In the genomic region with DNA sequence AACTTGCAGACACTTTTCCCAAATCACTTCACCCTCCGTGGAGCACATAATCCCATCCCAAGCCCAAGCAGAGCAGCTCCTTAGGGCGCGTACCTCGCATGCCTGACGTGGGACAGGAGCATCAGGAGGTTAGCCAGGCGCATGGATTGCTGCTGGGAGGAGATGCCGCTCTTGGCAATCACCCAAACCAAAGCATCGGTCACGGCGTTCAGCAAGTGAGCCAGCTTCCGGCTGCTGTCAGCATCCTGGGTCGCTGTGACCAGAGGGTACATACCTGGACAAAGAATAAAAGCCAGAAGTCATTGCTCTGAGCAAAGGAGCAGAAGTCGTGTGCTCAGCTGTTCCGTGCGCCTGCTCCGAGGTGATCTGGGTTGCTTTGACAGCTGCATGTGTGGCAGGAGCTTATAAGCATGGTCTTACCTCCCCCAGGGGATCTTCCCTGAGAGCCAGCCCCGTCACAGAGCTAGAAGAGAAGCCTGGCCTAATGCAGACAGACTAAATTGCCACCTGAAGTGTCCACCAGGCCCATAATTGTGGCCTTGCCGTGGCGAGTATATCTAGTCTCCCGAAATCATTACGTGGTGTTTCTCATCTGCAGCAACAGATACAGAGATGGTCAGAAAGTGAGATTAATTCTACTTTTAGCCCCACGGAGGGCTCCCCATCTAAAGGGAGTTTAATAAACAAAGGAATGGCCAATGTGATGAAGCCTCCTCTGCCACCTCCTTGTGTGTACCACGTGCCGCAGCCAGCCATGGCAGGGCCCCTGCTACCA, we compare ENCODE assay signal across 1 cellular context.
TF ChIP-seq lines count a peak whose summit lies in the region.

No MANE protein-coding gene starts in this region.

TF ChIP-seq in WTC11, 78 proteins besides CTCF, POLR2A, EP300 and RAD21 (continued from another document):
- TF ChIP-seq, protein P1, sequence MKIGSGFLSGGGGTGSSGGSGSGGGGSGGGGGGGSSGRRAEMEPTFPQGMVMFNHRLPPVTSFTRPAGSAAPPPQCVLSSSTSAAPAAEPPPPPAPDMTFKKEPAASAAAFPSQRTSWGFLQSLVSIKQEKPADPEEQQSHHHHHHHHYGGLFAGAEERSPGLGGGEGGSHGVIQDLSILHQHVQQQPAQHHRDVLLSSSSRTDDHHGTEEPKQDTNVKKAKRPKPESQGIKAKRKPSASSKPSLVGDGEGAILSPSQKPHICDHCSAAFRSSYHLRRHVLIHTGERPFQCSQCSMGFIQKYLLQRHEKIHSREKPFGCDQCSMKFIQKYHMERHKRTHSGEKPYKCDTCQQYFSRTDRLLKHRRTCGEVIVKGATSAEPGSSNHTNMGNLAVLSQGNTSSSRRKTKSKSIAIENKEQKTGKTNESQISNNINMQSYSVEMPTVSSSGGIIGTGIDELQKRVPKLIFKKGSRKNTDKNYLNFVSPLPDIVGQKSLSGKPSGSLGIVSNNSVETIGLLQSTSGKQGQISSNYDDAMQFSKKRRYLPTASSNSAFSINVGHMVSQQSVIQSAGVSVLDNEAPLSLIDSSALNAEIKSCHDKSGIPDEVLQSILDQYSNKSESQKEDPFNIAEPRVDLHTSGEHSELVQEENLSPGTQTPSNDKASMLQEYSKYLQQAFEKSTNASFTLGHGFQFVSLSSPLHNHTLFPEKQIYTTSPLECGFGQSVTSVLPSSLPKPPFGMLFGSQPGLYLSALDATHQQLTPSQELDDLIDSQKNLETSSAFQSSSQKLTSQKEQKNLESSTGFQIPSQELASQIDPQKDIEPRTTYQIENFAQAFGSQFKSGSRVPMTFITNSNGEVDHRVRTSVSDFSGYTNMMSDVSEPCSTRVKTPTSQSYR (CRISPR knock-in tag; IDR thresholded peaks at IDR 0.05): no peak
- TF ChIP-seq NR3C1 (CRISPR knock-in tag; conservative IDR thresholded peaks at IDR 0.05; ENCODE audit: low read depth) (no peak), PRRX2 (CRISPR knock-in tag; IDR thresholded peaks at IDR 0.05) (no peak)
- TF ChIP-seq, protein P2, sequence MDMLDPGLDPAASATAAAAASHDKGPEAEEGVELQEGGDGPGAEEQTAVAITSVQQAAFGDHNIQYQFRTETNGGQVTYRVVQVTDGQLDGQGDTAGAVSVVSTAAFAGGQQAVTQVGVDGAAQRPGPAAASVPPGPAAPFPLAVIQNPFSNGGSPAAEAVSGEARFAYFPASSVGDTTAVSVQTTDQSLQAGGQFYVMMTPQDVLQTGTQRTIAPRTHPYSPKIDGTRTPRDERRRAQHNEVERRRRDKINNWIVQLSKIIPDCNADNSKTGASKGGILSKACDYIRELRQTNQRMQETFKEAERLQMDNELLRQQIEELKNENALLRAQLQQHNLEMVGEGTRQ (CRISPR knock-in tag; IDR thresholded peaks at IDR 0.05): no peak
